Comparison of ENCODE assay signal across 20 cellular contexts in the genomic region with DNA sequence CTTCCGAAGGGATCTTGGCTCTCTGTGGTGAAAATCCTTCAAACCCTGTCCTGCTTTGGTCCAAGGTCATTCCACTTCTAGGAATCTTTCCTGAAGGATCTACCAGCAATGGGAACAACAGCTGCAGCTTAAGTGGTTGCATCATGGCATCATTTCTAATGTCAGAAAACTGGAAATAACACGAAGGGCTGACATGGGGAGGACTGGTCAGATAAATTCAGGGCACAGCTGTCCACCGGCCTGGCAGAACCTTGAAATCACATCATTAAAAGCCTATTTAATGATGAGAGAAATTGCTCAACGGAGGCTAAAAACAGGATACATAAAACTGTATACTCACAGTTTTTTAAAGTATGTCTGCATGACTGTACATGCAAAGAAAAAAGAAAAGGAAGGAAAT. TPM values are rescaled to one million over a fixed set of nuclear protein-coding genes. Genes with fewer than 3 reads are reported as not detected.
"Had no signal": no experiment of that assay in that cellular context is flagged by ENCODE, and none has a peak within 500 bp of the region (broad histone marks: within the 10 kb centered on the region; RNA-seq: fewer than 3 reads in every experiment).

No MANE protein-coding gene starts in this region.

- ATAC-seq: body of pancreas; effector memory CD8-positive, alpha-beta T cell; left colon had no signal

- H3K36me3 Mint-ChIP-seq: immature natural killer cell had no signal

- H3K9me3 Mint-ChIP-seq: central memory CD8-positive, alpha-beta T cell; effector memory CD8-positive, alpha-beta T cell; immature natural killer cell; nephron progenitor cell had no signal

- H3K9me3 ChIP-seq: adrenal gland, body of pancreas, stomach, thoracic aorta had no signal

- H3K27ac Mint-ChIP-seq: effector memory CD8-positive, alpha-beta T cell; nephron progenitor cell had no signal

- H3K4me3 Mint-ChIP-seq: central memory CD8-positive, alpha-beta T cell; effector memory CD8-positive, alpha-beta T cell; immature natural killer cell; nephron progenitor cell had no signal

- H3K4me1 ChIP-seq: adrenal gland, stomach had no signal

- DNase-seq: activated CD4-positive, alpha-beta T cell treated with anti-CD3 and anti-CD28 coated beads, Interleukin-2, amount 50 U/mL, for 1 hour; activated CD4-positive, CD25-positive, alpha-beta regulatory T cell; activated naive CD4-positive, alpha-beta T cell treated with anti-CD3 and anti-CD28 coated beads, Interleukin-2, amount 50 U/mL, for 16 hours; adrenal gland; body of pancreas; effector memory CD8-positive, alpha-beta T cell; glutamatergic neuron; immature natural killer cell; left colon; nephron progenitor cell; stimulated activated CD4-positive, alpha-beta T cell treated with anti-CD3 and anti-CD28 coated beads, Interleukin-4, amount 100 ng/mL, for 1 hour; stimulated activated CD8-positive, alpha-beta memory T cell treated with anti-CD3 and anti-CD28 coated beads, Interleukin-4, amount 100 ng/mL, for 48 hours; stomach; T-helper 2 cell had no signal

- H3K4me3 ChIP-seq: adrenal gland, body of pancreas, lung, stomach, thoracic aorta had no signal

- H3K36me3 ChIP-seq: adrenal gland, thoracic aorta had no signal

- H3K27me3 ChIP-seq: adrenal gland, body of pancreas, stomach had no signal

- H3K27ac ChIP-seq: adrenal gland, body of pancreas, stomach, thoracic aorta had no signal

- H3K4me1 Mint-ChIP-seq: central memory CD8-positive, alpha-beta T cell; immature natural killer cell had no signal

RNA-seq across cellular contexts. Expression of gene OLFML2A, which starts 28.3 kb away (rescaled TPM):
- polyA plus RNA-seq: immature natural killer cell had no signal

RNA-seq across cellular contexts. Expression of gene NR6A1, which starts 34.1 kb away (rescaled TPM):
- polyA plus RNA-seq: immature natural killer cell had no signal

RNA-seq across cellular contexts. Expression of gene WDR38, which starts 48.1 kb away (rescaled TPM):
- total RNA-seq: adrenal gland, left colon, mucosa of gallbladder, pulmonary artery endothelial cell, stomach, thoracic aorta had no signal
- polyA plus RNA-seq: esophagus, immature natural killer cell, stomach had no signal
